17 cellular contexts compared by ENCODE assay signal in the genomic region with DNA sequence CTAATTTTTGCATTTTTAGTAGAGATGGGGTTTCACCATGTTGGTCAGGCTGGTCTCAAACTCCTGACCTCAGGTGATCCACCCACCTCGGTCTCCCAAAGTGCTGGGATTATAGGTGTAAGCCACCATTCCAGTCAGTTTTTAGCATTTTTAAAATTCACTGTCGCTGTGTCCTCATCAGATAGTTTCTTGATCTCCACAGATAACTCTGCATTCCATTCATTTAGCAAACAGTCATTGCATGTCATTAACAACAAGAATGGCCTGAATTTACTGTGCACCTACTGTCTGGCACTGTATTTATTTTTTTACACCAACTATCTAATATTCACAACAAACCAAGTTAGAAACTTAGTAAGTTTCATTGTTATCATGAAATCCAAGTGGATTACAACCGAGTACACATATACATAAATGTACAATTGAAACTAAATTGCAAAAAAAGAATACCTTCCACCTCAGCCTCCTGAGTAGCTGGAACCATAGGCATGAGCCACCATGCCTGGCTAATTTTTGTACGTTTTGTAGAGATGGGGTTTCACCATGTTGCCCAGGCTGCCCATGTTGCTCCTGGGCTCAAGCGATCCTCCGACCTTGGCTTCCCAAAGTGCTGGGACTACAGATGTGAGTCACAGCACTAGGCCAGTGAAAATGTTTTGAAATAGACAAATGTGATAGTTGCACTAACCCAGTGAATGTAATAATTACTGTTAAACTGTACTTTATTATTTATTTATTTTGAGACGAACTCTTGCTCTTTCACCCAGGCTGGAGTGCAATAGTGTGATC. TPM values are rescaled to one million over a fixed set of nuclear protein-coding genes. Genes with fewer than 3 reads are reported as not detected.
DNase-seq lines count a peak whose midpoint lies in the region; ATAC-seq and TF ChIP-seq lines count a peak whose summit lies in the region.
"Had no signal": no experiment of that assay in that cellular context is flagged by ENCODE, and none has a peak within 500 bp of the region (broad histone marks: within the 10 kb centered on the region; RNA-seq: fewer than 3 reads in every experiment).

No MANE protein-coding gene starts in this region.

- H3K27me3 ChIP-seq in trophoblast cell (ENCODE audit: insufficient read depth, low read length): no peaks in the 10 kb centered on the region
- H3K27me3 ChIP-seq: BE2C had no signal

- ATAC-seq in WTC11 (no peak), GM18505 (IDR thresholded peaks at IDR 0.05; ENCODE audit: unreplicated experiment) (no peak), GM18907 (IDR thresholded peaks at IDR 0.05; ENCODE audit: unreplicated experiment) (no peak)
- ATAC-seq: GM23338 had no signal

- peaks cover 11% of the 10 kb centered on the region for H3K79me1 ChIP-seq in trophoblast cell (ENCODE audit: low read length)

- H3K36me3 Mint-ChIP-seq in WTC11: peaks cover 20% of the 10 kb centered on the region
- peaks cover 12% of the 10 kb centered on the region for H3K36me3 Mint-ChIP-seq in progenitor cell of endocrine pancreas (ENCODE audit: insufficient read depth)

- no peaks in the 10 kb centered on the region for H3K27me3 Mint-ChIP-seq in WTC11 (ENCODE audit: low read depth)
- H3K27me3 Mint-ChIP-seq in progenitor cell of endocrine pancreas: no peaks in the 10 kb centered on the region
- H3K27me3 Mint-ChIP-seq: CD4-positive, CD25-positive, alpha-beta regulatory T cell; CD8-positive, alpha-beta memory T cell had no signal

- no peak overlapping the region for H3K4me2 ChIP-seq in trophoblast cell (ENCODE audit: low read length)
- H3K4me2 ChIP-seq: GM23338 had no signal

- no peak overlapping the region for H2AFZ ChIP-seq in trophoblast cell (ENCODE audit: insufficient read depth, low read length, poor library complexity)
- H2AFZ ChIP-seq: GM23338 had no signal

- H3K27ac ChIP-seq in RWPE1 (0 out of 2 replicates have a peak overlapping the region, but pooled peaks have one; percentile 3), trophoblast cell (ENCODE audit: low read depth, low read length) (no peak overlapping the region)
- H3K27ac ChIP-seq: HL-60 had no signal

- no peak overlapping the region for H3K4me3 Mint-ChIP-seq in WTC11
- no peak overlapping the region for H3K4me3 Mint-ChIP-seq in progenitor cell of endocrine pancreas (ENCODE audit: low read depth)
- H3K4me3 Mint-ChIP-seq: GM23338 had no signal

- H4K12ac ChIP-seq in trophoblast cell (ENCODE audit: low read depth, low read length): no peak overlapping the region

- H4K8ac ChIP-seq in trophoblast cell (ENCODE audit: low read depth, low read length): no peak overlapping the region

- CTCF ChIA-PET in RWPE1 (lab: Yijun Ruan, JAX) (no interaction called here), WTC11 (lab: Charles Lee) (interaction anchor here (0.7 to 1.4 kb wide), 2 partner anchors 58 to 174 kb away, joined by 3 read pairs; a partner anchor contains a TSS)

- peaks cover 2% of the 10 kb centered on the region for H3K9me3 ChIP-seq in trophoblast cell (ENCODE audit: insufficient read depth, low read depth, low read length)
- H3K9me3 ChIP-seq: BE2C had no signal

- H2BK120ac ChIP-seq in trophoblast cell (ENCODE audit: insufficient read depth, low read length, poor library complexity): no peak overlapping the region

- H3K4ac ChIP-seq in trophoblast cell (ENCODE audit: low read depth, low read length): no peak overlapping the region

- H3K14ac ChIP-seq in trophoblast cell (ENCODE audit: low read length): no peak overlapping the region

- peak overlapping the region; percentile 24 for H2BK12ac ChIP-seq in trophoblast cell (ENCODE audit: low read length)

- H3K4me1 Mint-ChIP-seq in WTC11 (peaks cover 9% of the 10 kb centered on the region), progenitor cell of endocrine pancreas (ENCODE audit: low read depth) (peaks cover 6% of the 10 kb centered on the region)

- POLR2A ChIA-PET in RWPE1 (lab: Yijun Ruan, JAX; ENCODE audit: low non-redundant PET): no interaction called here
- POLR2A ChIA-PET in WTC11 (lab: Charles Lee): no interaction called here

- H3K4me1 ChIP-seq in trophoblast cell (ENCODE audit: control insufficient read depth in 1 of 2, insufficient read depth in 2 of 2, low read length in 2 of 2): peaks cover 2% of the 10 kb centered on the region in 2 experiments
- H3K4me1 ChIP-seq: BE2C had no signal

- TF ChIP-seq POLR2A in GM18505 (IDR thresholded peaks at IDR 0.05; ENCODE audit: borderline replicate concordance, extremely low read depth, insufficient read depth, insufficient read length): no peak

- H3K9ac ChIP-seq in trophoblast cell (ENCODE audit: low read length): no peak overlapping the region

- no peak overlapping the region for H3K23ac ChIP-seq in trophoblast cell (ENCODE audit: low read length)

- H2AK5ac ChIP-seq in trophoblast cell (ENCODE audit: low read length): no peak overlapping the region

- H3K9me3 Mint-ChIP-seq in WTC11 (peaks cover 5% of the 10 kb centered on the region; the same call in 1 of the 2 replicates), progenitor cell of endocrine pancreas (ENCODE audit: low read depth) (peaks cover 5% of the 10 kb centered on the region)
- H3K9me3 Mint-ChIP-seq: CD4-positive, CD25-positive, alpha-beta regulatory T cell; CD8-positive, alpha-beta memory T cell; GM23338 had no signal

- DNase-seq in RWPE1 (ENCODE audit: low spot score): no peak
- DNase-seq in WTC11 (ENCODE audit: low spot score): no peak
- peak; percentile 4 for DNase-seq in choroid plexus epithelial cell (ENCODE audit: low read depth)
- peak; percentile 41 to 91 for DNase-seq in trophoblast cell
- no peak for DNase-seq in progenitor cell of endocrine pancreas (ENCODE audit: low spot score, unreplicated experiment)
- DNase-seq: ACHN; BE2C; C1 segment of cervical spinal cord; CD4-positive, CD25-positive, alpha-beta regulatory T cell; CD8-positive, alpha-beta memory T cell; COR-L47; HCEC 1CT; IMR-90 had no signal

- no peak overlapping the region for H4K91ac ChIP-seq in trophoblast cell (ENCODE audit: low read depth, low read length)

- H3K27ac Mint-ChIP-seq in WTC11 (peak overlapping the region; percentile 88), progenitor cell of endocrine pancreas (no peak overlapping the region)
- H3K27ac Mint-ChIP-seq: CD4-positive, CD25-positive, alpha-beta regulatory T cell; GM23338 had no signal

- no CpG with 5 or more reads among the region's 7 CpGs for WGBS in trophoblast cell (ENCODE audit: extremely low coverage, insufficient coverage, insufficient read length)

- peak overlapping the region; percentile 1 for H2BK5ac ChIP-seq in trophoblast cell (ENCODE audit: low read depth, low read length, poor library complexity)

- no peak for TF ChIP-seq CTCF in RWPE1 (conservative IDR thresholded peaks at IDR 0.05; ENCODE audit: low read depth)
- TF ChIP-seq CTCF in WTC11 (IDR thresholded peaks at IDR 0.05): no peak
- no peak for TF ChIP-seq CTCF in choroid plexus epithelial cell (conservative IDR thresholded peaks at IDR 0.05; ENCODE audit: low read depth, low read length)
- TF ChIP-seq CTCF in progenitor cell of endocrine pancreas (IDR thresholded peaks at IDR 0.05; ENCODE audit: unreplicated experiment): no peak

- H3K4me3 ChIP-seq in choroid plexus epithelial cell (ENCODE audit: low read depth, low read length) (no peak overlapping the region), trophoblast cell (ENCODE audit: low read depth, low read length) (no peak overlapping the region)
- H3K4me3 ChIP-seq: GM23338 had no signal

- peaks cover 0 to 8% of the 10 kb centered on the region in 2 experiments for H3K36me3 ChIP-seq in trophoblast cell (ENCODE audit: control insufficient read depth in 1 of 2, insufficient read depth in 2 of 2, low read length in 2 of 2)
- H3K36me3 ChIP-seq: BE2C had no signal

- no peak overlapping the region for H3K18ac ChIP-seq in trophoblast cell (ENCODE audit: low read length)

- H3K79me2 ChIP-seq in trophoblast cell (ENCODE audit: control insufficient read depth, insufficient read depth, low read length, poor library complexity): peaks cover 6% of the 10 kb centered on the region

TF ChIP-seq in WTC11, 78 proteins besides CTCF, POLR2A, EP300 and RAD21 (continues in another document):
- TF ChIP-seq SMAD3 (CRISPR knock-in tag; IDR thresholded peaks at IDR 0.05; ENCODE audit: borderline replicate concordance): no peak
- TF ChIP-seq ZNF263 (CRISPR knock-in tag; IDR thresholded peaks at IDR 0.05; ENCODE audit: low read depth): no peak
- TF ChIP-seq, protein P1, sequence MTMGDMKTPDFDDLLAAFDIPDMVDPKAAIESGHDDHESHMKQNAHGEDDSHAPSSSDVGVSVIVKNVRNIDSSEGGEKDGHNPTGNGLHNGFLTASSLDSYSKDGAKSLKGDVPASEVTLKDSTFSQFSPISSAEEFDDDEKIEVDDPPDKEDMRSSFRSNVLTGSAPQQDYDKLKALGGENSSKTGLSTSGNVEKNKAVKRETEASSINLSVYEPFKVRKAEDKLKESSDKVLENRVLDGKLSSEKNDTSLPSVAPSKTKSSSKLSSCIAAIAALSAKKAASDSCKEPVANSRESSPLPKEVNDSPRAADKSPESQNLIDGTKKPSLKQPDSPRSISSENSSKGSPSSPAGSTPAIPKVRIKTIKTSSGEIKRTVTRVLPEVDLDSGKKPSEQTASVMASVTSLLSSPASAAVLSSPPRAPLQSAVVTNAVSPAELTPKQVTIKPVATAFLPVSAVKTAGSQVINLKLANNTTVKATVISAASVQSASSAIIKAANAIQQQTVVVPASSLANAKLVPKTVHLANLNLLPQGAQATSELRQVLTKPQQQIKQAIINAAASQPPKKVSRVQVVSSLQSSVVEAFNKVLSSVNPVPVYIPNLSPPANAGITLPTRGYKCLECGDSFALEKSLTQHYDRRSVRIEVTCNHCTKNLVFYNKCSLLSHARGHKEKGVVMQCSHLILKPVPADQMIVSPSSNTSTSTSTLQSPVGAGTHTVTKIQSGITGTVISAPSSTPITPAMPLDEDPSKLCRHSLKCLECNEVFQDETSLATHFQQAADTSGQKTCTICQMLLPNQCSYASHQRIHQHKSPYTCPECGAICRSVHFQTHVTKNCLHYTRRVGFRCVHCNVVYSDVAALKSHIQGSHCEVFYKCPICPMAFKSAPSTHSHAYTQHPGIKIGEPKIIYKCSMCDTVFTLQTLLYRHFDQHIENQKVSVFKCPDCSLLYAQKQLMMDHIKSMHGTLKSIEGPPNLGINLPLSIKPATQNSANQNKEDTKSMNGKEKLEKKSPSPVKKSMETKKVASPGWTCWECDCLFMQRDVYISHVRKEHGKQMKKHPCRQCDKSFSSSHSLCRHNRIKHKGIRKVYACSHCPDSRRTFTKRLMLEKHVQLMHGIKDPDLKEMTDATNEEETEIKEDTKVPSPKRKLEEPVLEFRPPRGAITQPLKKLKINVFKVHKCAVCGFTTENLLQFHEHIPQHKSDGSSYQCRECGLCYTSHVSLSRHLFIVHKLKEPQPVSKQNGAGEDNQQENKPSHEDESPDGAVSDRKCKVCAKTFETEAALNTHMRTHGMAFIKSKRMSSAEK (CRISPR knock-in tag; IDR thresholded peaks at IDR 0.05; ENCODE audit: borderline replicate concordance): no peak

RNA-seq across cellular contexts. Expression of a gene that starts 4.3 kb away (rescaled TPM):
- total RNA-seq in WTC11 (2021) (17.2 to 19.1 TPM (median 18.7 TPM) in 3 replicates), progenitor cell of endocrine pancreas (14.4 and 15.2 TPM in 2 replicates)
- polyA plus RNA-seq in trophoblast cell (2013): 20.1 and 20.4 TPM in 2 replicates

RNA-seq across cellular contexts. Expression of a gene that starts 4.7 kb away (rescaled TPM):
- total RNA-seq in WTC11 (2021) (27.8 to 36.6 TPM (median 31.4 TPM) in 3 replicates), progenitor cell of endocrine pancreas (55.4 and 69.2 TPM in 2 replicates)
- polyA plus RNA-seq in trophoblast cell (2013): 41.6 and 42.3 TPM in 2 replicates

RNA-seq across cellular contexts. Expression of a gene that starts 57.3 kb away (rescaled TPM):
- 56.1 to 58.9 TPM (median 57.7 TPM) in 3 replicates for total RNA-seq in WTC11 (2021)
- polyA plus RNA-seq in trophoblast cell (2013): 136 and 145 TPM in 2 replicates
- total RNA-seq in progenitor cell of endocrine pancreas: 115 and 127 TPM in 2 replicates

Comparison
In these comparisons a context has a peak if more than half of its experiments do, and no peak if none do; other contexts are left out.
1. DNase-seq: peak in choroid plexus epithelial cell (single experiment) and trophoblast cell (2 of 2); none in RWPE1 (single experiment), WTC11 (single experiment) and progenitor cell of endocrine pancreas (single experiment).